8 cellular contexts compared by ENCODE assay signal in genomic region chr15:80780416-80781221, GRCh38. TPM values are rescaled to one million over a fixed set of nuclear protein-coding genes. Genes with fewer than 3 reads are reported as not detected.
DNase-seq lines count a peak whose midpoint lies in the region; ATAC-seq and TF ChIP-seq lines count a peak whose summit lies in the region.

No MANE protein-coding gene starts in this region.

- H3K27me3 Mint-ChIP-seq in activated T-helper 2 cell treated with anti-CD3 and anti-CD28 coated beads, Interferon-gamma antibody, Interleukin-2, Interleukin-4, amounts not matched to agents 10 μg/mL and 5 μg/mL and 100 μg/mL, durations not matched to agents 14 hours and 24 hours and 36 hours (ENCODE audit: low read depth), result peaks cover 51% of the 10 kb centered on the region
- peaks cover 11 to 28% of the 10 kb centered on the region in 2 donors for H3K27me3 Mint-ChIP-seq in CD4-positive, alpha-beta memory T cell

- H3K27me3 ChIP-seq in smooth muscle cell (ENCODE audit: low read depth), result peaks cover 50% of the 10 kb centered on the region
- H3K27me3 ChIP-seq in CD4-positive, alpha-beta memory T cell (ENCODE audit: insufficient read depth, low read length), result peaks cover 22% of the 10 kb centered on the region

- H3K79me2 ChIP-seq in smooth muscle cell (ENCODE audit: low read depth), result no peaks in the 10 kb centered on the region

- H3K36me3 ChIP-seq in smooth muscle cell (ENCODE audit: low read depth), result no peaks in the 10 kb centered on the region
- no peaks in the 10 kb centered on the region for H3K36me3 ChIP-seq in CD4-positive, alpha-beta memory T cell (ENCODE audit: insufficient read depth, low read length)

- H3K27ac Mint-ChIP-seq in activated T-helper 2 cell treated with anti-CD3 and anti-CD28 coated beads, Interferon-gamma antibody, Interleukin-2, Interleukin-4, amounts not matched to agents 10 μg/mL and 5 μg/mL and 100 μg/mL, durations not matched to agents 14 hours and 24 hours and 36 hours, result no peak overlapping the region
- H3K27ac Mint-ChIP-seq in CD4-positive, alpha-beta memory T cell, result no peak overlapping the region

- DNase-seq in stimulated activated CD4-positive, alpha-beta T cell treated with anti-CD3 and anti-CD28 coated beads, Interleukin-2, amount 100 ng/mL, for 24 hours, result peak; percentile 32 to 54
- no peak for DNase-seq in stimulated activated CD4-positive, alpha-beta T cell treated with anti-CD3 and anti-CD28 coated beads, Interleukin-1b, Interleukin-23, amount 100 ng/mL, for 48 hours
- peak; percentile 32 for DNase-seq in activated T-helper 2 cell treated with anti-CD3 and anti-CD28 coated beads, Interferon-gamma antibody, Interleukin-2, Interleukin-4, amounts not matched to agents 10 μg/mL and 5 μg/mL and 100 μg/mL, durations not matched to agents 14 hours and 24 hours and 36 hours (ENCODE audit: low spot score)
- DNase-seq in left ventricle myocardium superior (peak; percentile 75), smooth muscle cell (lab: John Stamatoyannopoulos, UW; ENCODE audit: unreplicated experiment) (peak; percentile 37), NCI-H526 treated with DMSO at 0.1 percent for 48 hours (lab: John Stamatoyannopoulos, UW) (no peak)
- DNase-seq in CD4-positive, alpha-beta memory T cell, result no peak

- no peak overlapping the region for H3K27ac ChIP-seq in smooth muscle cell (ENCODE audit: low read depth)
- no peak overlapping the region for H3K27ac ChIP-seq in CD4-positive, alpha-beta memory T cell (ENCODE audit: low read depth, low read length)

- no peak overlapping the region for H3K9ac ChIP-seq in smooth muscle cell (ENCODE audit: low read depth)

- H3F3A ChIP-seq in smooth muscle cell (ENCODE audit: low read depth), result no peaks in the 10 kb centered on the region

- POLR2A ChIA-PET in CD4-positive, alpha-beta memory T cell (lab: Charles Lee; ENCODE audit: partially characterized antibody), result no interaction called here

- 9% methylated on average over 40 of the region's 40 CpGs for WGBS in smooth muscle cell (ENCODE audit: low lambda C conversion rate)

- H3K4me1 Mint-ChIP-seq in activated T-helper 2 cell treated with anti-CD3 and anti-CD28 coated beads, Interferon-gamma antibody, Interleukin-2, Interleukin-4, amounts not matched to agents 10 μg/mL and 5 μg/mL and 100 μg/mL, durations not matched to agents 14 hours and 24 hours and 36 hours (ENCODE audit: low read depth), result peaks cover 44% of the 10 kb centered on the region
- peaks cover 8 to 25% (median 14%) of the 10 kb centered on the region in 4 donors for H3K4me1 Mint-ChIP-seq in CD4-positive, alpha-beta memory T cell

- H4K20me1 ChIP-seq in smooth muscle cell (ENCODE audit: low read depth), result peaks cover 9% of the 10 kb centered on the region

- H3K36me3 Mint-ChIP-seq in activated T-helper 2 cell treated with anti-CD3 and anti-CD28 coated beads, Interferon-gamma antibody, Interleukin-2, Interleukin-4, amounts not matched to agents 10 μg/mL and 5 μg/mL and 100 μg/mL, durations not matched to agents 14 hours and 24 hours and 36 hours (ENCODE audit: low read depth), result no peaks in the 10 kb centered on the region
- H3K36me3 Mint-ChIP-seq in CD4-positive, alpha-beta memory T cell, result no peaks in the 10 kb centered on the region

- H3K9me3 Mint-ChIP-seq in activated T-helper 2 cell treated with anti-CD3 and anti-CD28 coated beads, Interferon-gamma antibody, Interleukin-2, Interleukin-4, amounts not matched to agents 10 μg/mL and 5 μg/mL and 100 μg/mL, durations not matched to agents 14 hours and 24 hours and 36 hours, result no peaks in the 10 kb centered on the region
- no peaks in the 10 kb centered on the region for H3K9me3 Mint-ChIP-seq in CD4-positive, alpha-beta memory T cell

- peak overlapping the region; percentile 97 for H3K4me2 ChIP-seq in smooth muscle cell

- peaks cover 12% of the 10 kb centered on the region for H3K4me1 ChIP-seq in smooth muscle cell (ENCODE audit: low read depth)
- peaks cover 5% of the 10 kb centered on the region for H3K4me1 ChIP-seq in CD4-positive, alpha-beta memory T cell (ENCODE audit: insufficient read depth, low read length)

- CTCF ChIA-PET in CD4-positive, alpha-beta memory T cell (lab: Charles Lee; ENCODE audit: partially characterized antibody), result interaction anchor here (1.1 to 9.1 kb wide), 2 partner anchors 327 to 486 kb away, joined by 3 to 138 read pairs; no protein-coding TSS in a partner anchor

- H3K9me3 ChIP-seq in smooth muscle cell (replicated peaks; ENCODE audit: low read depth), result no peaks in the 10 kb centered on the region
- H3K9me3 ChIP-seq in CD4-positive, alpha-beta memory T cell (ENCODE audit: control insufficient read depth in 1 of 2, low read length in 2 of 2), result no peaks in the 10 kb centered on the region

- H2AFZ ChIP-seq in smooth muscle cell (ENCODE audit: low read depth), result no peak overlapping the region

- intact Hi-C loops in activated T-helper 2 cell treated with anti-CD3 and anti-CD28 coated beads, Interferon-gamma antibody, Interleukin-2, Interleukin-4, amounts not matched to agents 10 μg/mL and 5 μg/mL and 100 μg/mL, durations not matched to agents 14 hours and 24 hours and 36 hours (cut with micrococcal nuclease), result no loop called here
- intact Hi-C loops in left ventricle myocardium superior (cut with micrococcal nuclease), result loop anchor here (5.0 kb wide), 1 partner anchor 187 kb away; no protein-coding TSS in a partner anchor
- intact Hi-C loops in CD4-positive, alpha-beta memory T cell (cut with micrococcal nuclease), result loop anchor here (10.0 kb wide), 1 partner anchor 54 kb away; no protein-coding TSS in a partner anchor

- no peak for TF ChIP-seq CTCF in smooth muscle cell (IDR thresholded peaks at IDR 0.05; ENCODE audit: borderline replicate concordance, insufficient read depth, poor library complexity, severe bottlenecking)

- ATAC-seq in left ventricle myocardium superior (peak; percentile 57), GM19324 (IDR thresholded peaks at IDR 0.05; ENCODE audit: low FRiP score, unreplicated experiment) (no peak)

- peak overlapping the region; percentile 77 for H3K4me3 Mint-ChIP-seq in activated T-helper 2 cell treated with anti-CD3 and anti-CD28 coated beads, Interferon-gamma antibody, Interleukin-2, Interleukin-4, amounts not matched to agents 10 μg/mL and 5 μg/mL and 100 μg/mL, durations not matched to agents 14 hours and 24 hours and 36 hours (ENCODE audit: low read depth)
- H3K4me3 Mint-ChIP-seq in CD4-positive, alpha-beta memory T cell, result peak overlapping the region in 1 of 8 donors; percentile 81

- H3K4me3 ChIP-seq in smooth muscle cell, result peak overlapping the region; percentile 60
- no peak overlapping the region for H3K4me3 ChIP-seq in CD4-positive, alpha-beta memory T cell (ENCODE audit: low read length in 2 of 2)

RNA-seq across cellular contexts. Expression of gene CEMIP, which starts 1.4 kb away (rescaled TPM):
- 0.30 TPM in 1 of 2 replicates, not detected in the other for total RNA-seq in activated T-helper 2 cell treated with anti-CD3 and anti-CD28 coated beads, Interferon-gamma antibody, Interleukin-2, Interleukin-4, amounts not matched to agents 10 μg/mL and 5 μg/mL and 100 μg/mL, durations not matched to agents 14 hours and 24 hours and 36 hours
- total RNA-seq in left ventricle myocardium superior (not detected), smooth muscle cell (1.2 and 1.9 TPM in 2 replicates)
- 0.82 and 1.9 TPM in 2 replicates for polyA plus RNA-seq in smooth muscle cell
- under 1 TPM; 0.17 to 0.23 TPM for total RNA-seq in CD4-positive, alpha-beta memory T cell
- under 1 TPM in 1 of 2 donors, not detected in 1; 0.03 TPM for polyA plus RNA-seq in CD4-positive, alpha-beta memory T cell

Comparison
In these comparisons a context has a peak if more than half of its experiments do, and no peak if none do; other contexts are left out.
1. DNase-seq: peak in stimulated activated CD4-positive, alpha-beta T cell treated with anti-CD3 and anti-CD28 coated beads, Interleukin-2, amount 100 ng/mL, for 24 hours (2 of 2), activated T-helper 2 cell treated with anti-CD3 and anti-CD28 coated beads, Interferon-gamma antibody, Interleukin-2, Interleukin-4, amounts not matched to agents 10 μg/mL and 5 μg/mL and 100 μg/mL, durations not matched to agents 14 hours and 24 hours and 36 hours (single experiment), left ventricle myocardium superior (single experiment) and smooth muscle cell (single experiment); none in stimulated activated CD4-positive, alpha-beta T cell treated with anti-CD3 and anti-CD28 coated beads, Interleukin-1b, Interleukin-23, amount 100 ng/mL, for 48 hours (single experiment), NCI-H526 treated with DMSO at 0.1 percent for 48 hours (single experiment) and CD4-positive, alpha-beta memory T cell (0 of 5).